8 cellular contexts compared by ENCODE assay signal in the genomic region with DNA sequence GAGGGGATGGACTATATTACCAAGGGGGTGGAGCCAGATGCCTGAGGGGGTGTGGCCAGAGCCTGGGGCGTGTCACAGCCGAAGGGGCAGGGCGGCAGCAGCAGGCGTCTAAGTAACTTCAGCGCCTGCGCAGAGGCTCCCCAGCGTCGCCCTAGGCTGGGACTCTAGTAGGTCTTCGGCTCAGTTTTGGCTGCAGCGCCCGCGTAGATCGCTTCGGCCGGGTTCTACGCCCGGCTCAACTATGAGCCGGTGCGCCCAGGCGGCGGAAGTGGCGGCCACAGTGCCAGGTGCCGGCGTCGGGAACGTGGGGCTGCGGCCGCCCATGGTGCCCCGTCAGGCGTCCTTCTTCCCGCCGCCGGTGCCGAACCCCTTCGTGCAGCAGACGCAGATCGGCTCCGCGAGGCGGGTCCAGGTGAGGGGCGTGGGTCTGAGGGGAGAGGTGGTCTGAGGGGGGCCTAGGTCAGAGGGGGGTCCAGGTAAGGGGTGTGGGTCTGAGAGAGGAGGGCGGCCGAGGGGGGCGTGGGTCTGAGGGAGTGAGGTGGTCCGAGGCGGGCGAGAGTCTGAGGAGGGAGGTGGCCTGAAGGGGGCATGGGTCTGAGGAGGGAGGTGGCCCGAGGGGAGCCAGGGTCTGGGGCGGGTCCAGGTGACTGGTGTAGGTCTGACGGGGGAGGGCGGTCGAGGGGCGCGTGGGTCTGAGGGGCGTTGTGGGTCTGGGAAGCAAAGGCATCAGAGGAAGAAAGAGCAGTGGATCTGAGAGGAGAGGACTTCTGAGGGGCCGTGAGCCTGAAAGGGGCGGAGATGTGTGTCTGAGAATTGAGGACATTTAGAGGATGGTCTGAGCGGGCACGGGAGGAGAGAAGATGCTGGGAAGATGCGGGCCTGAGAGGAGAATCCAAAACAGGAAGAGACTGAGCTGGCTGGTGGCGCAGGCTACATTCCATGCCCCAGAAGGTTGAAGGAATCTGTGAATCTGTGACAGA. TPM values are rescaled to one million over a fixed set of nuclear protein-coding genes. Genes with fewer than 3 reads are reported as not detected.
DNase-seq lines count a peak whose midpoint lies in the region; ATAC-seq and TF ChIP-seq lines count a peak whose summit lies in the region.

Gene LPCAT2, plus strand, starts transcription at position 132 of the 980 bp plus-strand sequence. Its CDS starts 110 bp downstream, at position 242.

- H3K9me3 ChIP-seq in ectodermal cell (ENCODE audit: control insufficient read depth, low read length) (no peaks in the 10 kb centered on the region), left lung (peaks cover 0 to 8% of the 10 kb centered on the region in 2 donors)

- peaks cover 32% of the 10 kb centered on the region for H3K27me3 Mint-ChIP-seq in T-helper 2 cell treated with Interferon-gamma antibody and Interleukin-4, amounts not matched to agents 5 μg/mL and 100 μg/mL, for 36 hours (ENCODE audit: low read depth)

- H3K4me1 ChIP-seq in ectodermal cell (ENCODE audit: control insufficient read depth, insufficient read depth, low read length): no peaks in the 10 kb centered on the region
- H3K4me1 ChIP-seq in left lung: peaks cover 0 to 18% of the 10 kb centered on the region in 2 donors

- intact Hi-C loops in left lung (cut with DNase I): no loop called here

- peak within 1 kb of the TSS; percentile 82 for H3K4me3 Mint-ChIP-seq in T-helper 2 cell treated with Interferon-gamma antibody and Interleukin-4, amounts not matched to agents 5 μg/mL and 100 μg/mL, for 36 hours

- H3K36me3 ChIP-seq in ectodermal cell (ENCODE audit: control insufficient read depth, insufficient read depth, low read length) (no peaks in the 10 kb centered on the region), left lung (no peaks in the 10 kb centered on the region)

- in situ Hi-C loops in KBM-7 (cut with MboI; ENCODE audit: low pct_unique_long_range_greater_than_20kb, low sequenced_read_pairs): no loop called here

- DNase-seq in GM03348 (ENCODE audit: low spot score) (peak; percentile 94), KBM-7 (peak; percentile 82), left lung (peak; percentile 91 to 98)
- peak; percentile 69 for DNase-seq in T-helper 2 cell treated with Interferon-gamma antibody and Interleukin-4, amounts not matched to agents 5 μg/mL and 100 μg/mL, for 36 hours (ENCODE audit: low spot score)
- DNase-seq in stimulated activated CD4-positive, alpha-beta T cell treated with anti-CD3 and anti-CD28 coated beads, Interleukin-15, amount 100 ng/mL, for 24 hours: peak; percentile 68

- H3K4me1 Mint-ChIP-seq in T-helper 2 cell treated with Interferon-gamma antibody and Interleukin-4, amounts not matched to agents 5 μg/mL and 100 μg/mL, for 36 hours (ENCODE audit: low read depth): peaks cover 11% of the 10 kb centered on the region

- H3K27me3 ChIP-seq in ectodermal cell (ENCODE audit: control insufficient read depth, insufficient read depth, low read length, poor library complexity, severe bottlenecking) (peaks cover 9% of the 10 kb centered on the region), left lung (peaks cover 0 to 11% of the 10 kb centered on the region in 2 donors)

- peak within 1 kb of the TSS; percentile 39 for H3K27ac Mint-ChIP-seq in T-helper 2 cell treated with Interferon-gamma antibody and Interleukin-4, amounts not matched to agents 5 μg/mL and 100 μg/mL, for 36 hours

- 3% methylated on average over 61 of the region's 61 CpGs for WGBS in ectodermal cell, 2 experiments

- peaks cover 16% of the 10 kb centered on the region for H3K36me3 Mint-ChIP-seq in T-helper 2 cell treated with Interferon-gamma antibody and Interleukin-4, amounts not matched to agents 5 μg/mL and 100 μg/mL, for 36 hours (ENCODE audit: low read depth)

- H3K27ac ChIP-seq in ectodermal cell (ENCODE audit: insufficient read depth, low read depth, low read length, poor library complexity, severe bottlenecking) (no peak within 1 kb of the TSS), left lung (peak within 1 kb of the TSS in 1 of 2 donors; percentile 93)

- ATAC-seq in left lung (peak; percentile 98), GM18517 (IDR thresholded peaks at IDR 0.05; ENCODE audit: unreplicated experiment) (no peak), GM19463 (IDR thresholded peaks at IDR 0.05; ENCODE audit: unreplicated experiment) (no peak)

- TF ChIP-seq CTCF in left lung (IDR thresholded peaks at IDR 0.05): no peak

- peaks cover 21% of the 10 kb centered on the region for H3K9me3 Mint-ChIP-seq in T-helper 2 cell treated with Interferon-gamma antibody and Interleukin-4, amounts not matched to agents 5 μg/mL and 100 μg/mL, for 36 hours

- peak within 1 kb of the TSS; percentile 59 for H3K4me3 ChIP-seq in ectodermal cell (ENCODE audit: insufficient read depth, low read depth, low read length)
- H3K4me3 ChIP-seq in left lung: peak within 1 kb of the TSS; percentile 37 to 57

RNA-seq across cellular contexts. Expression of gene LPCAT2, which starts in this region (rescaled TPM):
- 6.8 TPM for polyA plus RNA-seq in ectodermal cell (2013, experiment 1 of 4)
- polyA plus RNA-seq in ectodermal cell (2013, experiment 2 of 4): 4.8 TPM
- 6.1 TPM for polyA plus RNA-seq in ectodermal cell (2013, experiment 3 of 4)
- 4.5 TPM for polyA plus RNA-seq in ectodermal cell (2013, experiment 4 of 4)
- 10 to 100 TPM; 18.8 to 30.9 TPM for total RNA-seq in left lung
